In the genomic region with DNA sequence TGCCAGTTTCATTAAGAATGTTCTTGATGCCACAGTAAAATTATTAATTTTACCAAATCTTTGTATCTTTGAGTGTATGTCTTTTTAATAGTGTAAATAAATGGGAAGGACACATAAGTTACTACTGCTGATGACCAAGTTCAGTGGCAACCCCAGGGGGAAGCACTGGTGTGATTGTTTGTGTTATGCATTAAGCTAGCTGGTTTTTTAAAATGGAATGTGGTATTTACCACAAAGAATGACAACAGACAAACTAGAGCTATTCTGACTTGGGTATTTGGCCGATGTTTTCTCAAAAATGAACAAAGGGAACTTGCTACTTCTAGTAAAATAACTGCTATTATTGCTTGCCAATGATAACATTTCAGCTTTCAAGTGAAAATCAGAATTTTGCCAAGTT, we compare ENCODE assay signal across 24 cellular contexts. TPM values are rescaled to one million over a fixed set of nuclear protein-coding genes. Genes with fewer than 3 reads are reported as not detected.
A peak's percentile ranks its signal among the peaks of the same experiment; 100 is the strongest.
DNase-seq lines count a peak whose midpoint lies in the region; ATAC-seq and TF ChIP-seq lines count a peak whose summit lies in the region.
"Had no signal": no experiment of that assay in that cellular context is flagged by ENCODE, and none has a peak within 500 bp of the region (broad histone marks: within the 10 kb centered on the region; RNA-seq: fewer than 3 reads in every experiment).

No MANE protein-coding gene starts in this region.

- no peak overlapping the region for H3K27ac ChIP-seq in esophagus muscularis mucosa (replicated peaks in 1 of 4)
- H3K27ac ChIP-seq in stomach, result no peak overlapping the region
- H3K27ac ChIP-seq: PC-9, RWPE1 had no signal

- no peak for ATAC-seq in HG03159 (IDR thresholded peaks at IDR 0.05; ENCODE audit: unreplicated experiment)

- no peak for TF ChIP-seq EP300 in esophagus muscularis mucosa (IDR thresholded peaks at IDR 0.05)
- TF ChIP-seq EP300 in stomach (IDR thresholded peaks at IDR 0.05), result no peak

- intact Hi-C loops in esophagus muscularis mucosa (cut with DNase I) (no loop called here), stomach (cut with DNase I; ENCODE audit: low total_unique reads) (loop anchor here (10.0 kb wide), 1 partner anchor 483 kb away; no protein-coding TSS in a partner anchor)

- H3K27me3 ChIP-seq in adipocyte (replicated peaks; ENCODE audit: control insufficient read depth, insufficient read depth, low read length), result peaks cover 16% of the 10 kb centered on the region
- H3K27me3 ChIP-seq in esophagus muscularis mucosa, result peaks cover 0 to 70% (median 2%) of the 10 kb centered on the region in 4 donors
- peaks cover 3 to 78% (median 56%) of the 10 kb centered on the region in 3 donors for H3K27me3 ChIP-seq in stomach

- DNase-seq in AG10803 (ENCODE audit: low read depth) (peak; percentile 90), adipocyte (ENCODE audit: low read depth) (peak; percentile 63), esophagus muscularis mucosa (ENCODE audit: extremely low spot score) (peak; percentile 24), fibroblast of villous mesenchyme (ENCODE audit: low read depth) (peak; percentile 31), erythroblast (lab: John Stamatoyannopoulos, UW) (no peak), COR-L47 (lab: John Stamatoyannopoulos, UW) (no peak), stomach (no peak)
- DNase-seq: 8988T; Calu3; CD4-positive, alpha-beta memory T cell; EL; HFFc6; KG1; NCI-H1092; NCI-H1436 treated with DMSO at 0.1 percent for 48 hours; NCI-H2029; NCI-H345; NCI-H524 treated with DMSO at 0.1 percent for 48 hours; PC-9; SIG-M5 had no signal

- no peak overlapping the region for H3K9ac ChIP-seq in adipocyte (ENCODE audit: low read length)

- 65% methylated on average over 1 of the region's 1 CpG for WGBS in esophagus muscularis mucosa
- WGBS in stomach, 5 donors, result 64 to 76% (median 68%) methylated on average over 1 of the region's 1 CpG

- H3K36me3 ChIP-seq in adipocyte (ENCODE audit: control insufficient read depth, insufficient read depth, low read length, severe bottlenecking), result no peaks in the 10 kb centered on the region
- H3K36me3 ChIP-seq in esophagus muscularis mucosa, result no peaks in the 10 kb centered on the region
- H3K36me3 ChIP-seq in stomach, result no peaks in the 10 kb centered on the region

- no peaks in the 10 kb centered on the region for H3K9me3 ChIP-seq in adipocyte (ENCODE audit: control insufficient read depth, low read length)
- no peaks in the 10 kb centered on the region for H3K9me3 ChIP-seq in esophagus muscularis mucosa
- no peaks in the 10 kb centered on the region for H3K9me3 ChIP-seq in stomach

- no peak overlapping the region for H3K4me3 ChIP-seq in AG10803 (ENCODE audit: low read length)
- H3K4me3 ChIP-seq in adipocyte (ENCODE audit: low read length), result no peak overlapping the region
- H3K4me3 ChIP-seq in esophagus muscularis mucosa, result no peak overlapping the region
- H3K4me3 ChIP-seq in fibroblast of villous mesenchyme (ENCODE audit: low read depth, low read length), result no peak overlapping the region
- H3K4me3 ChIP-seq in stomach, result no peak overlapping the region
- H3K4me3 ChIP-seq: PC-9 had no signal

- H3K4me1 ChIP-seq in adipocyte (ENCODE audit: control insufficient read depth, insufficient read depth, low read length), result peaks cover 31% of the 10 kb centered on the region
- peaks cover 11 to 57% (median 42%) of the 10 kb centered on the region in 4 donors for H3K4me1 ChIP-seq in esophagus muscularis mucosa
- peaks cover 18 to 33% (median 25%) of the 10 kb centered on the region in 4 donors for H3K4me1 ChIP-seq in stomach

- no peak for TF ChIP-seq POLR2A in esophagus muscularis mucosa (IDR thresholded peaks at IDR 0.05; ENCODE audit: low read depth)
- no peak for TF ChIP-seq POLR2A in erythroblast (IDR thresholded peaks at IDR 0.05; ENCODE audit: low read length)
- TF ChIP-seq POLR2A in stomach (IDR thresholded peaks at IDR 0.05), result no peak

- peak; percentile 31 for TF ChIP-seq CTCF in AG10803 (conservative IDR thresholded peaks at IDR 0.05; ENCODE audit: low read length)
- TF ChIP-seq CTCF in esophagus muscularis mucosa (IDR thresholded peaks at IDR 0.05), result no peak
- TF ChIP-seq CTCF in fibroblast of villous mesenchyme (IDR thresholded peaks at IDR 0.05; ENCODE audit: insufficient read depth, low read depth, low read length), result no peak
- no peak for TF ChIP-seq CTCF in stomach (IDR thresholded peaks at IDR 0.05)

RNA-seq across cellular contexts. Expression of gene FNDC1, which starts 2.9 kb away (rescaled TPM):
- 10 to 100 TPM in 1 of 4 donors, 1 to 10 TPM in 2, under 1 TPM in 1; 0.84 to 11.2 (median 2.7) TPM for total RNA-seq in esophagus muscularis mucosa
- under 0.01 TPM in 2 replicates for total RNA-seq in fibroblast of villous mesenchyme
- total RNA-seq in stomach, result 10 to 100 TPM in 1 of 5 donors, 1 to 10 TPM in 1, under 1 TPM in 1, not detected in 2; 0.43 to 11.0 (median 4.0) TPM
- under 1 TPM in 2 of 3 donors, not detected in 1; 0.06 to 0.10 TPM for polyA plus RNA-seq in stomach
- total RNA-seq: CD4-positive, alpha-beta memory T cell; HFFc6; HT-29; M059J; PC-9 had no signal

Comparison
In these comparisons a context has a peak if more than half of its experiments do, and no peak if none do; other contexts are left out.
1. DNase-seq: peak in AG10803 (single experiment), adipocyte (single experiment), esophagus muscularis mucosa (single experiment) and fibroblast of villous mesenchyme (single experiment); none in erythroblast (0 of 2), COR-L47 (single experiment) and stomach (single experiment).